ENCODE assay signal across 10 cellular contexts in the genomic region with DNA sequence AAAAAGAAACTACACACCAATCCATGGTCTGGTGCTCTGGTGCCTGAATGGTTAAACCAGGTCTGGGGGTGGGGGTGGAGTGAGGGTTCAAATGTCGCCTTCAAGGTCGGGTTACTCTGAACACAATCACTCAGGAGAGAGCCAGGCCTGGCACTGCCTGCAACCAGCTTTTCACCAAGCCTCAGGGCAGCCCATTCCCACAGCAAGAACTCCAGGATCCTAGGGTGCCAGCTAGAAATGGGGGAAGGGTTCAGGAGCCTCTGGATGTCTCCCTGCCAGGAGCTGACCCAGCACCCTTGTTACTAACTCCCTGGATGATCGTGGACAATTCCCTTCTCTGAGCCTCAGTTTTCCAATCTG. TPM values are rescaled to one million over a fixed set of nuclear protein-coding genes. Genes with fewer than 3 reads are reported as not detected.
DNase-seq lines count a peak whose midpoint lies in the region; FAIRE-seq and TF ChIP-seq lines count a peak whose summit lies in the region.
"Had no signal": no experiment of that assay in that cellular context is flagged by ENCODE, and none has a peak within 500 bp of the region (broad histone marks: within the 10 kb centered on the region; RNA-seq: fewer than 3 reads in every experiment).

No MANE protein-coding gene starts in this region.

- 3 to 7% methylated on average over 3 of the region's 3 CpGs for WGBS in ectodermal cell, 2 experiments
- 20% methylated on average over 1 of the region's 3 CpGs; no CpG with 5 or more reads in 1 of the 2 experiments for WGBS in mesodermal cell (ENCODE audit: insufficient coverage in 2 of 2), 2 experiments

- H3K4me3 ChIP-seq in NT2/D1 (ENCODE audit: insufficient read length, low read depth) (peak overlapping the region; percentile 42), ectodermal cell (ENCODE audit: insufficient read depth, low read depth, low read length) (no peak overlapping the region), mesodermal cell (ENCODE audit: extremely low read depth, insufficient read depth, low read length, poor library complexity, severe bottlenecking) (peak overlapping the region; percentile 23), tibial artery (peak overlapping the region; percentile 32 to 84)

- H3K27me3 ChIP-seq in NT2/D1 (ENCODE audit: insufficient read depth, insufficient read length) (no peaks in the 10 kb centered on the region), ectodermal cell (ENCODE audit: control insufficient read depth, insufficient read depth, low read length, poor library complexity, severe bottlenecking) (no peaks in the 10 kb centered on the region), tibial artery (no peaks in the 10 kb centered on the region)

- intact Hi-C loops in tibial artery (cut with DNase I; ENCODE audit: low total_unique reads) = loop anchor here (10.0 kb wide), 1 partner anchor 1157 kb away; a partner anchor contains a TSS

- H3K36me3 ChIP-seq in NT2/D1 (ENCODE audit: insufficient read depth, insufficient read length, low read length) (peaks cover 61% of the 10 kb centered on the region), ectodermal cell (ENCODE audit: control insufficient read depth, insufficient read depth, low read length) (no peaks in the 10 kb centered on the region), mesodermal cell (ENCODE audit: control insufficient read depth, insufficient read depth, low read length) (peaks cover 30% of the 10 kb centered on the region), tibial artery (peaks cover 0 to 6% (median 0%) of the 10 kb centered on the region in 3 donors)

- no peak for FAIRE-seq in GM19239 (lab: Jason Lieb, UNC)

- DNase-seq in NT2/D1 (ENCODE audit: low read depth, low spot score) (no peak), tibial artery (peak in 1 of 2 donors; percentile 64), GM19239 (ENCODE audit: insufficient read length, low spot score) (no peak), SKM-1 (lab: John Stamatoyannopoulos, UW; ENCODE audit: unreplicated experiment) (no peak), LoVo (ENCODE audit: low spot score) (no peak)
- DNase-seq: activated gamma-delta T cell treated with Interleukin-2 at 50 U/mL for 16 hours, NCI-H446 treated with DMSO at 0.1 percent for 48 hours, T-helper 17 cell had no signal

- no peak for TF ChIP-seq CTCF in tibial artery (IDR thresholded peaks at IDR 0.05)

- H3K9ac ChIP-seq in NT2/D1 (ENCODE audit: insufficient read length, low read depth) = peak overlapping the region; percentile 89

- peak overlapping the region; percentile 28 for H3K27ac ChIP-seq in ectodermal cell (ENCODE audit: insufficient read depth, low read depth, low read length, poor library complexity, severe bottlenecking)
- H3K27ac ChIP-seq in mesodermal cell (ENCODE audit: low read depth, low read length, severe bottlenecking) = peak overlapping the region; percentile 97
- H3K27ac ChIP-seq in tibial artery = peak overlapping the region; percentile 86 to 98

- H3K9me3 ChIP-seq in NT2/D1 (ENCODE audit: insufficient read depth, low read length) = no peaks in the 10 kb centered on the region
- H3K9me3 ChIP-seq in ectodermal cell (ENCODE audit: control insufficient read depth, low read length) = no peaks in the 10 kb centered on the region
- H3K9me3 ChIP-seq in mesodermal cell (ENCODE audit: control insufficient read depth, low read length) = no peaks in the 10 kb centered on the region
- no peaks in the 10 kb centered on the region for H3K9me3 ChIP-seq in tibial artery

- peaks cover 46% of the 10 kb centered on the region for H3K4me1 ChIP-seq in NT2/D1 (ENCODE audit: insufficient read depth, insufficient read length)
- peaks cover 67% of the 10 kb centered on the region for H3K4me1 ChIP-seq in ectodermal cell (ENCODE audit: control insufficient read depth, insufficient read depth, low read length)
- H3K4me1 ChIP-seq in mesodermal cell (ENCODE audit: control insufficient read depth, insufficient read depth, low read length, poor library complexity, severe bottlenecking) = peaks cover 91% of the 10 kb centered on the region
- peaks cover 5 to 100% (median 95%) of the 10 kb centered on the region in 4 donors for H3K4me1 ChIP-seq in tibial artery

RNA-seq across cellular contexts. Expression of a gene that starts 6.7 kb away (rescaled TPM):
- polyA plus RNA-seq in ectodermal cell (2013, experiment 1 of 4) = 32.1 TPM
- 31.7 TPM for polyA plus RNA-seq in ectodermal cell (2013, experiment 2 of 4)
- polyA plus RNA-seq in ectodermal cell (2013, experiment 3 of 4) = 21.0 TPM
- polyA plus RNA-seq in ectodermal cell (2013, experiment 4 of 4) = 22.8 TPM
- polyA plus RNA-seq in mesodermal cell (2013, experiment 1 of 2) = 119 TPM
- polyA plus RNA-seq in mesodermal cell (2013, experiment 2 of 2) = 125 TPM

RNA-seq across cellular contexts. Expression of a gene that starts 21.4 kb away (rescaled TPM):
- 27.1 TPM for polyA plus RNA-seq in ectodermal cell (2013, experiment 1 of 4)
- 26.4 TPM for polyA plus RNA-seq in ectodermal cell (2013, experiment 2 of 4)
- 15.9 TPM for polyA plus RNA-seq in ectodermal cell (2013, experiment 3 of 4)
- 19.4 TPM for polyA plus RNA-seq in ectodermal cell (2013, experiment 4 of 4)
- 14.7 TPM for polyA plus RNA-seq in mesodermal cell (2013, experiment 1 of 2)
- 12.0 TPM for polyA plus RNA-seq in mesodermal cell (2013, experiment 2 of 2)

RNA-seq across cellular contexts. Expression of a gene that starts 33.5 kb away (rescaled TPM):
- polyA plus RNA-seq in ectodermal cell (2013, experiment 1 of 4) = not detected
- polyA plus RNA-seq in ectodermal cell (2013, experiment 2 of 4) = 0.12 TPM
- polyA plus RNA-seq in ectodermal cell (2013, experiment 3 of 4) = not detected
- polyA plus RNA-seq in ectodermal cell (2013, experiment 4 of 4) = 0.16 TPM
- polyA plus RNA-seq in mesodermal cell (2013, experiment 1 of 2) = 0.59 TPM
- 0.20 TPM for polyA plus RNA-seq in mesodermal cell (2013, experiment 2 of 2)

RNA-seq across cellular contexts. Expression of a gene that starts 34.9 kb away (rescaled TPM):
- not detected for polyA plus RNA-seq in ectodermal cell (2013, experiment 1 of 4)
- not detected for polyA plus RNA-seq in ectodermal cell (2013, experiment 2 of 4)
- not detected for polyA plus RNA-seq in ectodermal cell (2013, experiment 3 of 4)
- not detected for polyA plus RNA-seq in ectodermal cell (2013, experiment 4 of 4)
- polyA plus RNA-seq in mesodermal cell (2013, experiment 1 of 2) = not detected
- polyA plus RNA-seq in mesodermal cell (2013, experiment 2 of 2) = not detected

RNA-seq across cellular contexts. Expression of a gene that starts 36.6 kb away (rescaled TPM):
- polyA plus RNA-seq in ectodermal cell (2013, experiment 1 of 4) = not detected
- not detected for polyA plus RNA-seq in ectodermal cell (2013, experiment 2 of 4)
- not detected for polyA plus RNA-seq in ectodermal cell (2013, experiment 3 of 4)
- not detected for polyA plus RNA-seq in ectodermal cell (2013, experiment 4 of 4)
- not detected for polyA plus RNA-seq in mesodermal cell (2013, experiment 1 of 2)
- polyA plus RNA-seq in mesodermal cell (2013, experiment 2 of 2) = not detected

Comparison
In these comparisons a context has a peak if more than half of its experiments do, and no peak if none do; other contexts are left out.
1. H3K27ac ChIP-seq: peak in every context shown above with its lines; median percentile 97 in mesodermal cell; 92 in tibial artery; 28 in ectodermal cell.